ENCODE assay signal across 8 cellular contexts in the genomic region with DNA sequence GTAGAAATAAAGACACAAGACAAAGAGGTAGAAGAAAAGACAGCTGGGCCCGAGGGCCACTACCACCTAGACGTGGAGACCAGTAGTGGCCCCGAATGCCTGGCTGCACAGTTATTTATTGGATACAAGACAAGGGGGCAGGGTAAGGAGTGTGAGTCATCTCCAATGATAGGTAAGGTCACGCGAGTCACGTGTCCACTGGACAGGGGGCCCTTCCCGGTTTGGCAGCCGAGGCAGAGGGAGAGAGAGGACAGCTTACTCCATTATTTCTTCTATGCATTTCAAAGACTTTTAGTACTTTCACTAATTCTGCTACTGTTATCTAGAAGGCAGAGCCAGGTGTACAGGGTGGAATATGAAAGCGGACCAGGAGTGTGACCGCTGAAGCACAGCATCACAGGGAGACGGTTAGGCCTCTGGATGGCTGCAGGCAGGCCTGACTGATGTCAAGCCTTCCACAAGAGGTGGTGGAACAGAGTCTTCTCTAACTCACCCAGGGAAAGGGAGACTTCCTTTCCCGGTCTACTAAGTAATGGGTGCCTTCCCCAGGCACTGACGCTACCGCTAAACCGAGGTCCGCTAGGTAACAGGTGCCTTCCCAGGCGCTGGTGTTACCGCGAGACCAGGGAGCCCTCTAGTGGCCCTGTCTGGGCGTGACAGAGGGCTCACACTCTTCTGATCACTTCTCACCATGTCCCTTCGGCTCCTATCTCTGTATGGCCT. TPM values are rescaled to one million over a fixed set of nuclear protein-coding genes. Genes with fewer than 3 reads are reported as not detected.
A peak's percentile ranks its signal among the peaks of the same experiment; 100 is the strongest.
DNase-seq lines count a peak whose midpoint lies in the region; ATAC-seq and TF ChIP-seq lines count a peak whose summit lies in the region.

No MANE protein-coding gene starts in this region.

- no peak overlapping the region for H2BK12ac ChIP-seq in trophoblast cell (ENCODE audit: low read length)

- H2AK5ac ChIP-seq in trophoblast cell (ENCODE audit: low read length) = no peak overlapping the region

- no peak overlapping the region for H3K4ac ChIP-seq in trophoblast cell (ENCODE audit: low read depth, low read length)

- no peak overlapping the region for H3K18ac ChIP-seq in trophoblast cell (ENCODE audit: low read length)

- H3K36me3 ChIP-seq in Panc1 (ENCODE audit: control insufficient read depth, insufficient read depth, low read length) = no peaks in the 10 kb centered on the region
- H3K36me3 ChIP-seq in trophoblast cell (ENCODE audit: control insufficient read depth in 1 of 2, insufficient read depth in 2 of 2, low read length in 2 of 2) = no peaks in the 10 kb centered on the region
- H3K36me3 ChIP-seq in upper lobe of right lung = no peaks in the 10 kb centered on the region

- in situ Hi-C loops in Panc1 (cut with HindIII; ENCODE audit: low pct_unique_long_range_greater_than_20kb, low sequenced_read_pairs) = no loop called here

- TF ChIP-seq CTCF in Panc1 (IDR thresholded peaks at IDR 0.05) (peak; percentile 82), foreskin keratinocyte (conservative IDR thresholded peaks at IDR 0.05) (peak; percentile 91), upper lobe of right lung (IDR thresholded peaks at IDR 0.05) (peak; percentile 77)

- H3K79me2 ChIP-seq in trophoblast cell (ENCODE audit: control insufficient read depth, insufficient read depth, low read length, poor library complexity) = no peaks in the 10 kb centered on the region

- intact Hi-C loops in Panc1 (cut with micrococcal nuclease; ENCODE audit: unreplicated experiment) = loop anchor here (5.0 kb wide), 1 partner anchor 83 kb away; no protein-coding TSS in a partner anchor
- intact Hi-C loops in upper lobe of right lung (cut with DNase I) = loop anchor here (10.0 kb wide), 1 partner anchor 80 kb away; no protein-coding TSS in a partner anchor

- no peaks in the 10 kb centered on the region for H3K27me3 ChIP-seq in Panc1 (ENCODE audit: control insufficient read depth, insufficient read depth, low read length)
- no peaks in the 10 kb centered on the region for H3K27me3 ChIP-seq in foreskin keratinocyte
- H3K27me3 ChIP-seq in trophoblast cell (ENCODE audit: insufficient read depth, low read length) = no peaks in the 10 kb centered on the region
- no peaks in the 10 kb centered on the region for H3K27me3 ChIP-seq in upper lobe of right lung

- H2AFZ ChIP-seq in trophoblast cell (ENCODE audit: insufficient read depth, low read length, poor library complexity) = no peak overlapping the region

- H4K8ac ChIP-seq in trophoblast cell (ENCODE audit: low read depth, low read length) = no peak overlapping the region

- H3K4me1 ChIP-seq in Panc1 (ENCODE audit: control insufficient read depth, insufficient read depth, low read length) (no peaks in the 10 kb centered on the region), foreskin keratinocyte (no peaks in the 10 kb centered on the region), trophoblast cell (ENCODE audit: control insufficient read depth in 1 of 2, insufficient read depth in 2 of 2, low read length in 2 of 2) (no peaks in the 10 kb centered on the region), upper lobe of right lung (no peaks in the 10 kb centered on the region)

- H3K9me3 ChIP-seq in Panc1 (ENCODE audit: control insufficient read depth, insufficient read depth, low read depth, low read length) = no peaks in the 10 kb centered on the region
- H3K9me3 ChIP-seq in trophoblast cell (ENCODE audit: insufficient read depth, low read depth, low read length) = peaks cover 3% of the 10 kb centered on the region
- no peaks in the 10 kb centered on the region for H3K9me3 ChIP-seq in upper lobe of right lung

- H3K27ac ChIP-seq in Panc1 (ENCODE audit: low read length) (no peak overlapping the region), foreskin keratinocyte (no peak overlapping the region), trophoblast cell (ENCODE audit: low read depth, low read length) (no peak overlapping the region), upper lobe of right lung (no peak overlapping the region)

- ATAC-seq in GM18520 (IDR thresholded peaks at IDR 0.05; ENCODE audit: unreplicated experiment) = peak; percentile 68
- peak; percentile 62 for ATAC-seq in HG03521 (IDR thresholded peaks at IDR 0.05; ENCODE audit: unreplicated experiment)
- ATAC-seq in Panc1 = peak; percentile 94
- ATAC-seq in foreskin keratinocyte = peak; percentile 80
- ATAC-seq in upper lobe of right lung = peak; percentile 73

- no peak overlapping the region for H3K4me3 ChIP-seq in Panc1 (ENCODE audit: low read depth in 2 of 2, low read length in 2 of 2)
- H3K4me3 ChIP-seq in trophoblast cell (ENCODE audit: low read depth, low read length) = no peak overlapping the region
- H3K4me3 ChIP-seq in upper lobe of right lung = no peak overlapping the region

- H2BK120ac ChIP-seq in trophoblast cell (ENCODE audit: insufficient read depth, low read length, poor library complexity) = no peak overlapping the region

- H3K9ac ChIP-seq in trophoblast cell (ENCODE audit: low read length) = no peak overlapping the region

- H3K79me1 ChIP-seq in trophoblast cell (ENCODE audit: low read length) = no peaks in the 10 kb centered on the region

- H3K14ac ChIP-seq in trophoblast cell (ENCODE audit: low read length) = no peak overlapping the region

- no peak overlapping the region for H4K91ac ChIP-seq in trophoblast cell (ENCODE audit: low read depth, low read length)

- no CpG with 5 or more reads among the region's 21 CpGs for WGBS in trophoblast cell (ENCODE audit: extremely low coverage, insufficient coverage, insufficient read length)

- POLR2A ChIA-PET in Panc1 (lab: Charles Lee) = no interaction called here

- H3K4me2 ChIP-seq in trophoblast cell (ENCODE audit: low read length) = no peak overlapping the region

- DNase-seq in AG08396 (ENCODE audit: low spot score) = peak; percentile 37
- DNase-seq in Panc1 (ENCODE audit: low read depth, low spot score) = peak; percentile 27
- peak; percentile 50 to 61 for DNase-seq in activated T-helper 1 cell treated with anti-CD3 and anti-CD28 coated beads, Interleukin-2, amount 50 U/mL, for 16 hours (ENCODE audit: low read depth in 1 of 2, low spot score in 1 of 2)
- DNase-seq in foreskin keratinocyte = peak; percentile 6 to 36
- peak; percentile 54 to 68 for DNase-seq in trophoblast cell
- peak; percentile 80 for DNase-seq in upper lobe of right lung

- H3K23ac ChIP-seq in trophoblast cell (ENCODE audit: low read length) = no peak overlapping the region

- H2BK5ac ChIP-seq in trophoblast cell (ENCODE audit: low read depth, low read length, poor library complexity) = no peak overlapping the region

- no peak overlapping the region for H4K12ac ChIP-seq in trophoblast cell (ENCODE audit: low read depth, low read length)

- CTCF ChIA-PET in Panc1 (lab: Charles Lee) = no interaction called here

- BruUV-seq in Panc1 (replicated peaks; lab: Mats Ljungman, UMichigan) = no TSS peak

RNA-seq across cellular contexts. Expression of gene ZBTB49, which starts 44.9 kb away (rescaled TPM):
- 4.2 TPM for total RNA-seq in Panc1 (2021; ENCODE audit: unreplicated experiment)
- 2.3 TPM for polyA plus RNA-seq in Panc1 (2012; ENCODE audit: insufficient read length)
- 2.4 and 3.6 TPM in 2 replicates for total RNA-seq in foreskin keratinocyte
- 1.5 and 1.6 TPM in 2 replicates for polyA plus RNA-seq in foreskin keratinocyte
- 2.8 and 2.9 TPM in 2 replicates for polyA plus RNA-seq in trophoblast cell (2013)
- total RNA-seq in upper lobe of right lung = 5.6 TPM

RNA-seq across cellular contexts. Expression of gene LYAR, which starts 45.0 kb away (rescaled TPM):
- total RNA-seq in Panc1 (2021; ENCODE audit: unreplicated experiment) = 24.3 TPM
- 18.9 TPM for polyA plus RNA-seq in Panc1 (2012; ENCODE audit: insufficient read length)
- total RNA-seq in foreskin keratinocyte = 39.7 and 59.1 TPM in 2 replicates
- 35.2 and 51.2 TPM in 2 replicates for polyA plus RNA-seq in foreskin keratinocyte
- polyA plus RNA-seq in trophoblast cell (2013) = 28.2 and 29.5 TPM in 2 replicates
- 13.3 TPM for total RNA-seq in upper lobe of right lung

RNA-seq across cellular contexts. Expression of gene NSG1, which starts 51.9 kb away (rescaled TPM):
- total RNA-seq in Panc1 (2021; ENCODE audit: unreplicated experiment) (not detected), foreskin keratinocyte (20.2 and 28.1 TPM in 2 replicates), upper lobe of right lung (1.5 TPM)
- polyA plus RNA-seq in Panc1 (2012; ENCODE audit: insufficient read length) = 0.64 TPM
- 28.4 and 40.4 TPM in 2 replicates for polyA plus RNA-seq in foreskin keratinocyte
- polyA plus RNA-seq in trophoblast cell (2013) = 54.6 and 54.7 TPM in 2 replicates

Comparison
In these comparisons a context has a peak if more than half of its experiments do, and no peak if none do; other contexts are left out.
1. DNase-seq: peak in every context shown above with its lines; median percentile 80 in upper lobe of right lung; 61 in trophoblast cell; 56 in activated T-helper 1 cell treated with anti-CD3 and anti-CD28 coated beads, Interleukin-2, amount 50 U/mL, for 16 hours; 37 in AG08396; 27 in Panc1; 21 in foreskin keratinocyte.